9 cellular contexts compared by ENCODE assay signal in the genomic region with DNA sequence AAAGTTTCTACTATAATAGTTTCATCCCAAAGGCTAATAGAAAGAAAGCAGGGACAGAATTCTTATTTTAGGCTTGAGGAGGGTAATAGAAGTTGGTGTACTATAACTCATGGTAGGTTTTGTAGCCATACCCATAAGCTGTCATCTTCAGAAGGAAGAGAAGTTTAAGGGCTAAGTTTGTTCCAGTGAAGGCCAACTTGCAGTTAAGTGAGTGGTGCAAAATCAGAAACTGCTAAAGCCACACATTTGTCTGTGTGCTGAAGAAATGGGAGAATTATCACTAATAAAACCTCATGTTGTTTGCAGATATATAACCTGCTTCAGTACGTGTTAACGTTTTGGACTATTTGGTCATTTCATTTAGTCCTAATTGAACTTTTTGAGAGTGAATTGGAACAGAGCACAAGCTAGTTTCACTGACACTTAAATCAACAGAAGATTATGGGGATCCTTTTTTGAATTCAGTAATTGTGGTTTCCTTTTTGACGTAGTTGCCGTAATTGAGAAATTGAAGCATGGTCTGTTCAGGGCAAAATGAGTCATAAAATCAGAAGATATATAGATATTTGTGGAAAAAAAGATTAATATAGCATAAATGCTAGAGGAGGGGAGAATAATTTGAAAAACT.
DNase-seq lines count a peak whose midpoint lies in the region; ATAC-seq and TF ChIP-seq lines count a peak whose summit lies in the region.
"Had no signal": no experiment of that assay in that cellular context is flagged by ENCODE, and none has a peak within 500 bp of the region (broad histone marks: within the 10 kb centered on the region; RNA-seq: fewer than 3 reads in every experiment).

No MANE protein-coding gene starts in this region.

- peak overlapping the region; percentile 54 for H3K4me3 Mint-ChIP-seq in activated CD4-positive, alpha-beta T cell treated with anti-CD3 and anti-CD28 coated beads, Interleukin-2, amount 10 ng/mL, durations not matched to agents 24 days and 14 days
- H3K4me3 Mint-ChIP-seq in stimulated activated naive CD8-positive, alpha-beta T cell treated with anti-CD3 and anti-CD28 coated beads, Interleukin-15, Interleukin-2, amounts not matched to agents 100 ng/mL and 50 ng/mL, for 24 hours = peak overlapping the region; percentile 37

- H3K4me1 Mint-ChIP-seq in activated CD4-positive, alpha-beta T cell treated with anti-CD3 and anti-CD28 coated beads, Interleukin-2, amount 10 ng/mL, durations not matched to agents 24 days and 14 days = peaks cover 38% of the 10 kb centered on the region
- H3K4me1 Mint-ChIP-seq in stimulated activated naive CD8-positive, alpha-beta T cell treated with anti-CD3 and anti-CD28 coated beads, Interleukin-15, Interleukin-2, amounts not matched to agents 100 ng/mL and 50 ng/mL, for 24 hours (ENCODE audit: low read depth) = peaks cover 86% of the 10 kb centered on the region

- intact Hi-C loops in activated CD4-positive, alpha-beta T cell treated with anti-CD3 and anti-CD28 coated beads, Interleukin-2, amount 10 ng/mL, durations not matched to agents 24 days and 14 days (cut with micrococcal nuclease) = loop anchor here (1.0 kb wide), 3 partner anchors 13 to 69 kb away; partner anchors contain the start of gene PHLPP1
- intact Hi-C loops in breast epithelium (cut with DNase I; ENCODE audit: low total_unique reads) (no loop called here), head of caudate nucleus (cut with DNase I) (no loop called here)

- peak overlapping the region; percentile 78 for H3K27ac Mint-ChIP-seq in activated CD4-positive, alpha-beta T cell treated with anti-CD3 and anti-CD28 coated beads, Interleukin-2, amount 10 ng/mL, durations not matched to agents 24 days and 14 days
- peak overlapping the region; percentile 69 for H3K27ac Mint-ChIP-seq in stimulated activated naive CD8-positive, alpha-beta T cell treated with anti-CD3 and anti-CD28 coated beads, Interleukin-15, Interleukin-2, amounts not matched to agents 100 ng/mL and 50 ng/mL, for 24 hours

- H3K4me3 ChIP-seq in HUES48 (ENCODE audit: low read depth, low read length) (no peak overlapping the region), breast epithelium (no peak overlapping the region)

- H3K27me3 ChIP-seq in HUES48 (ENCODE audit: control insufficient read depth, insufficient read depth, low read length) = no peaks in the 10 kb centered on the region
- H3K27me3 ChIP-seq in breast epithelium = no peaks in the 10 kb centered on the region

- TF ChIP-seq CTCF in breast epithelium (IDR thresholded peaks at IDR 0.05) = no peak

- no peak overlapping the region for H3K9ac ChIP-seq in HUES48 (ENCODE audit: low read depth, low read length)

- ATAC-seq in HG03460 (IDR thresholded peaks at IDR 0.05; ENCODE audit: unreplicated experiment) = no peak

- H3K27me3 Mint-ChIP-seq in activated CD4-positive, alpha-beta T cell treated with anti-CD3 and anti-CD28 coated beads, Interleukin-2, amount 10 ng/mL, durations not matched to agents 24 days and 14 days = peaks cover 3% of the 10 kb centered on the region
- H3K27me3 Mint-ChIP-seq in stimulated activated naive CD8-positive, alpha-beta T cell treated with anti-CD3 and anti-CD28 coated beads, Interleukin-15, Interleukin-2, amounts not matched to agents 100 ng/mL and 50 ng/mL, for 24 hours = no peaks in the 10 kb centered on the region

- H3K9me3 ChIP-seq in HUES48 (ENCODE audit: control insufficient read depth, insufficient read depth, low read length) = no peaks in the 10 kb centered on the region
- no peaks in the 10 kb centered on the region for H3K9me3 ChIP-seq in breast epithelium

- H3K4me1 ChIP-seq in HUES48 (ENCODE audit: control insufficient read depth, insufficient read depth, low read length) = peaks cover 90% of the 10 kb centered on the region
- peaks cover 0 to 5% of the 10 kb centered on the region in 2 donors for H3K4me1 ChIP-seq in breast epithelium

- H3K36me3 Mint-ChIP-seq in activated CD4-positive, alpha-beta T cell treated with anti-CD3 and anti-CD28 coated beads, Interleukin-2, amount 10 ng/mL, durations not matched to agents 24 days and 14 days (ENCODE audit: low read depth) = no peaks in the 10 kb centered on the region
- H3K36me3 Mint-ChIP-seq in stimulated activated naive CD8-positive, alpha-beta T cell treated with anti-CD3 and anti-CD28 coated beads, Interleukin-15, Interleukin-2, amounts not matched to agents 100 ng/mL and 50 ng/mL, for 24 hours (ENCODE audit: low read depth) = no peaks in the 10 kb centered on the region

- no peaks in the 10 kb centered on the region for H3K9me3 Mint-ChIP-seq in activated CD4-positive, alpha-beta T cell treated with anti-CD3 and anti-CD28 coated beads, Interleukin-2, amount 10 ng/mL, durations not matched to agents 24 days and 14 days
- H3K9me3 Mint-ChIP-seq in stimulated activated naive CD8-positive, alpha-beta T cell treated with anti-CD3 and anti-CD28 coated beads, Interleukin-15, Interleukin-2, amounts not matched to agents 100 ng/mL and 50 ng/mL, for 24 hours = no peaks in the 10 kb centered on the region

- no peak for DNase-seq in activated CD4-positive, alpha-beta T cell treated with anti-CD3 and anti-CD28 coated beads, Interleukin-2, amount 10 ng/mL, durations not matched to agents 24 days and 14 days
- DNase-seq in activated CD4-positive, alpha-beta T cell treated with anti-CD3 and anti-CD28 coated beads for 4 hours = no peak
- DNase-seq in breast epithelium (ENCODE audit: low spot score in 2 of 2) (no peak), head of caudate nucleus (no peak), DMS153 (lab: John Stamatoyannopoulos, UW) (no peak)
- DNase-seq: H7 had no signal

- no peak for TF ChIP-seq POLR2A in breast epithelium (IDR thresholded peaks at IDR 0.05)

- H3K27ac ChIP-seq in HUES48 (ENCODE audit: low read depth, low read length) = peak overlapping the region; percentile 4
- H3K27ac ChIP-seq in breast epithelium = peak overlapping the region; percentile 35 to 59

- H3K36me3 ChIP-seq in HUES48 (ENCODE audit: control insufficient read depth, insufficient read depth, low read length) = no peaks in the 10 kb centered on the region
- H3K36me3 ChIP-seq in breast epithelium = no peaks in the 10 kb centered on the region
